ENCODE assay signal across 11 cellular contexts in the genomic region with DNA sequence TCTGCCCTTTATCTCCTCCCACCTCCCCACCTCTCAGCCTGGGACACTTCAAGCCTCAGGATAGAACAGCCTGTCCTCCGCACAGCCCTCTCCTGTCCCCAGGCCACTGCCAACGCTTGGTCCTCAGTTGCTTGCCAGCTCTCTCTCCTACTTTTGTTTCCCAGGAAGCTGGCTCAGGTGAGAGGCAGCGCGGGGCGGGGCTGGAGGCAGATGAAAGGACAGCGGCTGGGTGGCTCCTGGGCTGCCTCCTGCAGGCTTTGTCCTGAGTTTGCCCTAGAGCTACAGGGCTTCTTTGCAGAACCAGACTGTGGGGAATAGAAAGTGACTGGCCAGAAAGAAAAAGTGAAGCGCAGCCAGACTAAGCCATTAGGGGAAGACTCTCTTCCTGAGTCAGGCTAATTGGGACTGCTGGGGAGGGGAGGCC. TPM values are rescaled to one million over a fixed set of nuclear protein-coding genes. Genes with fewer than 3 reads are reported as not detected.
DNase-seq lines count a peak whose midpoint lies in the region.
"Had no signal": no experiment of that assay in that cellular context is flagged by ENCODE, and none has a peak within 500 bp of the region (broad histone marks: within the 10 kb centered on the region; RNA-seq: fewer than 3 reads in every experiment).

No MANE protein-coding gene starts in this region.

- DNase-seq in DMS53 treated with DMSO at 0.1 percent for 48 hours (lab: John Stamatoyannopoulos, UW; ENCODE audit: unreplicated experiment), result peak; percentile 69
- peak; percentile 74 for DNase-seq in NCI-H2196 (lab: John Stamatoyannopoulos, UW; ENCODE audit: unreplicated experiment)
- DNase-seq in caudate nucleus (lab: John Stamatoyannopoulos, UW), result peak in 4 of 61 donors; percentile 16 to 41 (median 30)
- DNase-seq in mucosa of gallbladder (ENCODE audit: low spot score), result peak; percentile 77
- DNase-seq in NK-92 treated with Interleukin-12 subunit alpha and Interleukin-12 subunit beta, amount 100 ng/mL, for 24 hours (lab: John Stamatoyannopoulos, UW), result no peak
- no peak for DNase-seq in T-helper 2 cell
- DNase-seq in SHP77 (lab: John Stamatoyannopoulos, UW), result no peak
- no peak for DNase-seq in activated T-cell treated with anti-CD3 and anti-CD28 coated beads, Interleukin-2, amount 50 U/mL, for 24 hours
- DNase-seq: CD8-positive, alpha-beta T cell had no signal

- H3K27me3 Mint-ChIP-seq in activated T-cell treated with anti-CD3 and anti-CD28 coated beads, Interleukin-2, amount 50 U/mL, for 24 hours, result no peaks in the 10 kb centered on the region

- H3K4me1 Mint-ChIP-seq in activated T-cell treated with anti-CD3 and anti-CD28 coated beads, Interleukin-2, amount 50 U/mL, for 24 hours (ENCODE audit: low read depth), result no peaks in the 10 kb centered on the region

- H3K4me3 Mint-ChIP-seq in activated T-cell treated with anti-CD3 and anti-CD28 coated beads, Interleukin-2, amount 50 U/mL, for 24 hours, result no peak overlapping the region
- H3K4me3 Mint-ChIP-seq: activated T-helper 1 cell treated with anti-CD3 and anti-CD28 coated beads, Interleukin-12 subunit alpha, Interleukin-12 subunit beta, Interleukin-2, Interleukin-4 antibody, amounts not matched to agents 30 ng/mL and 10 ng/mL and 1 ng/mL, durations not matched to agents 14 hours and 24 hours and 36 hours; CD8-positive, alpha-beta T cell had no signal

- H3K27ac Mint-ChIP-seq in activated T-cell treated with anti-CD3 and anti-CD28 coated beads, Interleukin-2, amount 50 U/mL, for 24 hours, result no peak overlapping the region
- H3K27ac Mint-ChIP-seq: activated T-helper 1 cell treated with anti-CD3 and anti-CD28 coated beads, Interleukin-12 subunit alpha, Interleukin-12 subunit beta, Interleukin-2, Interleukin-4 antibody, amounts not matched to agents 30 ng/mL and 10 ng/mL and 1 ng/mL, durations not matched to agents 14 hours and 24 hours and 36 hours; CD8-positive, alpha-beta T cell had no signal

- no peaks in the 10 kb centered on the region for H3K9me3 Mint-ChIP-seq in activated T-cell treated with anti-CD3 and anti-CD28 coated beads, Interleukin-2, amount 50 U/mL, for 24 hours
- H3K9me3 Mint-ChIP-seq: activated T-helper 1 cell treated with anti-CD3 and anti-CD28 coated beads, Interleukin-12 subunit alpha, Interleukin-12 subunit beta, Interleukin-2, Interleukin-4 antibody, amounts not matched to agents 30 ng/mL and 10 ng/mL and 1 ng/mL, durations not matched to agents 14 hours and 24 hours and 36 hours; CD8-positive, alpha-beta T cell had no signal

- no peaks in the 10 kb centered on the region for H3K36me3 Mint-ChIP-seq in activated T-cell treated with anti-CD3 and anti-CD28 coated beads, Interleukin-2, amount 50 U/mL, for 24 hours (ENCODE audit: low read depth)

- H3K27ac ChIP-seq in caudate nucleus (ENCODE audit: low read depth, low read length), result peak overlapping the region; percentile 62
- H3K27ac ChIP-seq: SK-N-MC had no signal

RNA-seq across cellular contexts. Expression of a gene that starts 48.2 kb away (rescaled TPM):
- total RNA-seq in mucosa of gallbladder, result 77.6 TPM

Comparison
In these comparisons a context has a peak if more than half of its experiments do, and no peak if none do; other contexts are left out.
1. DNase-seq: peak in DMS53 treated with DMSO at 0.1 percent for 48 hours (single experiment), NCI-H2196 (single experiment) and mucosa of gallbladder (single experiment); none in NK-92 treated with Interleukin-12 subunit alpha and Interleukin-12 subunit beta, amount 100 ng/mL, for 24 hours (single experiment), T-helper 2 cell (0 of 5), SHP77 (0 of 2) and activated T-cell treated with anti-CD3 and anti-CD28 coated beads, Interleukin-2, amount 50 U/mL, for 24 hours (single experiment).